ENCODE assay signal across 7 cellular contexts in the genomic region with DNA sequence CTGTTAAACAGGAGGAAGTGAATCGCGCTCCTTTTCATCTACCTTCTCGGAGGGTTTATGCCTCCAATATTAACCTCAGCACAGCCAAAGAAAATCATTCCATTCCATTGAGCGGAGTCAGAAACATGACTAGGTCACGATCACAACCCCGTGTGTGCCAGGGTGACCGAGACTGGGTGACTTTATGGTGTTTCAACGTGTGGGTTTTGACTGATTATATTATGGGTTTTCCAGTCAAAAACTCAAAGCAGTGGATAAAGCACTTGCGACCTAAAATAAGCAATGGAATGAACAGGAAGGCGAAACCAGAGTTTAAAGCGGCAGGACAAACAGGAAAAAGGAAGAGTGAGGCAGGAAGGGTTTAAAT. TPM values are rescaled to one million over a fixed set of nuclear protein-coding genes. Genes with fewer than 3 reads are reported as not detected.
DNase-seq lines count a peak whose midpoint lies in the region; ATAC-seq and TF ChIP-seq lines count a peak whose summit lies in the region.
"Had no signal": no experiment of that assay in that cellular context is flagged by ENCODE, and none has a peak within 500 bp of the region (broad histone marks: within the 10 kb centered on the region; RNA-seq: fewer than 3 reads in every experiment).

No MANE protein-coding gene starts in this region.

- TF ChIP-seq POLR2A in esophagus muscularis mucosa (IDR thresholded peaks at IDR 0.05; ENCODE audit: low read depth) (no peak), suprapubic skin (IDR thresholded peaks at IDR 0.05) (no peak)

- no peak for DNase-seq in activated CD4-positive, alpha-beta T cell treated with anti-CD3 and anti-CD28 coated beads, Interleukin-2, amount 10 ng/mL, durations not matched to agents 24 days and 14 days
- DNase-seq in activated CD4-positive, alpha-beta T cell treated with anti-CD3 and anti-CD28 coated beads for 48 hours = no peak
- DNase-seq in esophagus muscularis mucosa (ENCODE audit: extremely low spot score) = no peak
- no peak for DNase-seq in suprapubic skin (ENCODE audit: low spot score in 2 of 2)

- 46% methylated on average over 11 of the region's 11 CpGs for WGBS in esophagus muscularis mucosa
- 20% methylated on average over 11 of the region's 11 CpGs for WGBS in suprapubic skin

- H3K4me1 ChIP-seq in esophagus muscularis mucosa = peaks cover 11 to 26% (median 21%) of the 10 kb centered on the region in 4 donors
- peaks cover 44% of the 10 kb centered on the region for H3K4me1 ChIP-seq in suprapubic skin

- H3K9me3 Mint-ChIP-seq in activated CD4-positive, alpha-beta T cell treated with anti-CD3 and anti-CD28 coated beads, Interleukin-2, amount 10 ng/mL, durations not matched to agents 24 days and 14 days = peaks cover 7% of the 10 kb centered on the region

- H3K36me3 Mint-ChIP-seq in activated CD4-positive, alpha-beta T cell treated with anti-CD3 and anti-CD28 coated beads, Interleukin-2, amount 10 ng/mL, durations not matched to agents 24 days and 14 days (ENCODE audit: low read depth) = peaks cover 9% of the 10 kb centered on the region

- ATAC-seq in GM21737 (IDR thresholded peaks at IDR 0.05; ENCODE audit: unreplicated experiment) = no peak
- no peak for ATAC-seq in GM18873 (IDR thresholded peaks at IDR 0.05; ENCODE audit: low FRiP score, unreplicated experiment)

- peaks cover 20% of the 10 kb centered on the region for H3K4me1 Mint-ChIP-seq in activated CD4-positive, alpha-beta T cell treated with anti-CD3 and anti-CD28 coated beads, Interleukin-2, amount 10 ng/mL, durations not matched to agents 24 days and 14 days

- no peaks in the 10 kb centered on the region for H3K36me3 ChIP-seq in esophagus muscularis mucosa
- H3K36me3 ChIP-seq in suprapubic skin = no peaks in the 10 kb centered on the region

- H3K4me3 ChIP-seq in esophagus muscularis mucosa (peak overlapping the region; percentile 68 to 70 (median 68)), suprapubic skin (peak overlapping the region; percentile 68)

- H3K9me3 ChIP-seq in esophagus muscularis mucosa (peaks cover 0 to 7% (median 0%) of the 10 kb centered on the region in 4 donors), suprapubic skin (no peaks in the 10 kb centered on the region)

- TF ChIP-seq EP300 in esophagus muscularis mucosa (IDR thresholded peaks at IDR 0.05) (no peak), suprapubic skin (IDR thresholded peaks at IDR 0.05) (no peak)

- H3K4me3 Mint-ChIP-seq in activated CD4-positive, alpha-beta T cell treated with anti-CD3 and anti-CD28 coated beads, Interleukin-2, amount 10 ng/mL, durations not matched to agents 24 days and 14 days = peak overlapping the region; percentile 86

- H3K27me3 ChIP-seq in esophagus muscularis mucosa (peaks cover 0 to 7% (median 0%) of the 10 kb centered on the region in 4 donors), suprapubic skin (peaks cover 6% of the 10 kb centered on the region)

- H3K27me3 Mint-ChIP-seq in activated CD4-positive, alpha-beta T cell treated with anti-CD3 and anti-CD28 coated beads, Interleukin-2, amount 10 ng/mL, durations not matched to agents 24 days and 14 days = peaks cover 39% of the 10 kb centered on the region

- H3K27ac ChIP-seq in esophagus muscularis mucosa (replicated peaks in 1 of 4) = peak overlapping the region; percentile 91 to 95 (median 93)
- peak overlapping the region; percentile 89 for H3K27ac ChIP-seq in suprapubic skin

- TF ChIP-seq CTCF in esophagus muscularis mucosa (IDR thresholded peaks at IDR 0.05) (no peak), suprapubic skin (IDR thresholded peaks at IDR 0.05) (no peak)

- intact Hi-C loops in activated CD4-positive, alpha-beta T cell treated with anti-CD3 and anti-CD28 coated beads, Interleukin-2, amount 10 ng/mL, durations not matched to agents 24 days and 14 days (cut with micrococcal nuclease) = no loop called here
- intact Hi-C loops in esophagus muscularis mucosa (cut with DNase I) = loop anchor here (2.0 to 10.0 kb wide), 2 partner anchors 98 to 226 kb away; no protein-coding TSS in a partner anchor

- H3K27ac Mint-ChIP-seq in activated CD4-positive, alpha-beta T cell treated with anti-CD3 and anti-CD28 coated beads, Interleukin-2, amount 10 ng/mL, durations not matched to agents 24 days and 14 days = peak overlapping the region; percentile 64

RNA-seq across cellular contexts. Expression of gene HSPA2, which starts 1.4 kb away (rescaled TPM):
- 8.1 TPM in 2 replicates for total RNA-seq in activated CD4-positive, alpha-beta T cell treated with anti-CD3 and anti-CD28 coated beads, Interleukin-2, amount 10 ng/mL, durations not matched to agents 24 days and 14 days
- total RNA-seq in esophagus muscularis mucosa = 100 to 1,000 TPM; 196 to 334 (median 265) TPM
- 10 to 100 TPM; 70.8 to 98.0 (median 91.6) TPM for total RNA-seq in suprapubic skin

RNA-seq across cellular contexts. Expression of gene PPP1R36, which starts 10.6 kb away (rescaled TPM):
- total RNA-seq in activated CD4-positive, alpha-beta T cell treated with anti-CD3 and anti-CD28 coated beads, Interleukin-2, amount 10 ng/mL, durations not matched to agents 24 days and 14 days = 0.31 and 0.33 TPM in 2 replicates
- under 1 TPM in 3 of 4 donors, not detected in 1; 0.34 to 0.83 (median 0.71) TPM for total RNA-seq in esophagus muscularis mucosa
- total RNA-seq in suprapubic skin = 1 to 10 TPM in 2 of 4 donors, under 1 TPM in 1, not detected in 1; 0.72 to 2.7 (median 1.5) TPM
- total RNA-seq: T-helper 1 cell treated with Interleukin-12 subunit alpha and Interleukin-12 subunit beta and Interleukin-4 antibody, amounts not matched to agents 30 ng/mL and 1 ng/mL, for 36 hours had no signal

RNA-seq across cellular contexts. Expression of gene ZBTB1, which starts 34.6 kb away (rescaled TPM):
- total RNA-seq in activated CD4-positive, alpha-beta T cell treated with anti-CD3 and anti-CD28 coated beads, Interleukin-2, amount 10 ng/mL, durations not matched to agents 24 days and 14 days = 45.4 and 46.5 TPM in 2 replicates
- total RNA-seq in esophagus muscularis mucosa (10 to 100 TPM; 31.4 to 41.9 (median 35.3) TPM), suprapubic skin (100 to 1,000 TPM in 1 of 4 donors, 10 to 100 TPM in 3; 33.4 to 129 (median 59.8) TPM)

RNA-seq across cellular contexts. Expression of gene ZBTB25, which starts 35.5 kb away (rescaled TPM):
- total RNA-seq in activated CD4-positive, alpha-beta T cell treated with anti-CD3 and anti-CD28 coated beads, Interleukin-2, amount 10 ng/mL, durations not matched to agents 24 days and 14 days = 21.8 and 22.2 TPM in 2 replicates
- total RNA-seq in esophagus muscularis mucosa (10 to 100 TPM in 2 of 4 donors, 1 to 10 TPM in 2; 7.3 to 13.3 (median 10.4) TPM), suprapubic skin (10 to 100 TPM in 3 of 4 donors, 1 to 10 TPM in 1; 5.9 to 29.9 (median 11.4) TPM)
